23 cellular contexts compared by ENCODE assay signal in the genomic region with DNA sequence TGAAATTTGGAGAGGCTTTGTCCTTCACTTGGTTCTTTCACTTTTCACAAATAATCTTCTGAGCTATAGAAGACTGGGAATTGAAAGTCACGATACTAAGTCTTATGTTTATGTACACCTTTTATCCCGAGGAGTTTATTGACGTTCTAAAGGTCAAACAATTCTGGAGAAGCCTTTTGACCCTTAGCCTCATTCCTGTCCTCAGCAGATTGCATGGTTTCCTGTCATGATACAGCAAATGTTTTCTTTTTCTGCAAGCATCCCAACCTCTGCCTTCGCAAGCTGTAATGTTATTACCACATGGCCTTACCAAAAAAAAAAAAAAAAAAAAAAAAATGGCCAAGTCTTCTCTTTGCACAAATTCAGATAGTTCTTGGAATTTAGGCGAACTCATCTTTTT.
"Had no signal": no experiment of that assay in that cellular context is flagged by ENCODE, and none has a peak within 500 bp of the region (broad histone marks: within the 10 kb centered on the region; RNA-seq: fewer than 3 reads in every experiment).

No MANE protein-coding gene starts in this region.

- H3K4me1 ChIP-seq: colonic mucosa, esophagus squamous epithelium, left ventricle myocardium inferior, lower lobe of right lung, prostate gland, right atrium auricular region, sigmoid colon, spleen, testis, tibial artery had no signal

- H3K27me3 Mint-ChIP-seq: dendritic cell treated with granulocyte-macrophage colony-stimulating factor and Interleukin-4, amounts not matched to agents 40 ng/mL and 50 ng/mL, for 4 days; effector memory CD8-positive, alpha-beta T cell; stimulated activated memory B cell treated with anti-CD40 and anti-IgM and Interleukin-4, amounts not matched to agents 10 μg/mL and 1 μg/mL and 100 μg/mL, for 72 hours had no signal

- H3K9me3 ChIP-seq: colonic mucosa, esophagus squamous epithelium, lower lobe of right lung, prostate gland, right atrium auricular region, testis, tibial artery had no signal

- H3K4me1 Mint-ChIP-seq: natural killer cell; stimulated activated memory B cell treated with anti-CD40 and anti-IgM and Interleukin-4, amounts not matched to agents 10 μg/mL and 1 μg/mL and 100 μg/mL, for 72 hours had no signal

- DNase-seq: central memory CD4-positive, alpha-beta T cell; colonic mucosa; effector memory CD8-positive, alpha-beta T cell; erythroblast; esophagus squamous epithelium; kidney; left cardiac atrium; left ventricle myocardium inferior; lower lobe of right lung; natural killer cell; sigmoid colon; spleen; stimulated activated CD4-positive, alpha-beta T cell treated with anti-CD3 and anti-CD28 coated beads, Interleukin-4, amount 100 ng/mL, for 4 hours; stimulated activated naive CD8-positive, alpha-beta T cell treated with anti-CD3 and anti-CD28 coated beads, Interleukin-15, Interleukin-2, amounts not matched to agents 100 U/mL and 50 U/mL, for 24 hours; substantia nigra; testis; tibial artery had no signal

- H3K27ac Mint-ChIP-seq: dendritic cell treated with granulocyte-macrophage colony-stimulating factor and Interleukin-4, amounts not matched to agents 40 ng/mL and 50 ng/mL, for 4 days; effector memory CD8-positive, alpha-beta T cell; natural killer cell; stimulated activated memory B cell treated with anti-CD40 and anti-IgM and Interleukin-4, amounts not matched to agents 10 μg/mL and 1 μg/mL and 100 μg/mL, for 72 hours; type B pancreatic cell had no signal

- H3K27me3 ChIP-seq: colonic mucosa, esophagus squamous epithelium, right atrium auricular region, sigmoid colon, spleen, testis, tibial artery had no signal

- H3K27ac ChIP-seq: colonic mucosa, esophagus squamous epithelium, left ventricle myocardium inferior, lower lobe of right lung, prostate gland, right atrium auricular region, sigmoid colon, spleen, testis, tibial artery had no signal

- H3K36me3 Mint-ChIP-seq: natural killer cell; stimulated activated memory B cell treated with anti-CD40 and anti-IgM and Interleukin-4, amounts not matched to agents 10 μg/mL and 1 μg/mL and 100 μg/mL, for 72 hours; type B pancreatic cell had no signal

- H3K4me3 Mint-ChIP-seq: dendritic cell treated with granulocyte-macrophage colony-stimulating factor and Interleukin-4, amounts not matched to agents 40 ng/mL and 50 ng/mL, for 4 days; effector memory CD8-positive, alpha-beta T cell; natural killer cell; neural crest cell; stimulated activated memory B cell treated with anti-CD40 and anti-IgM and Interleukin-4, amounts not matched to agents 10 μg/mL and 1 μg/mL and 100 μg/mL, for 72 hours; type B pancreatic cell had no signal

- ATAC-seq: effector memory CD8-positive, alpha-beta T cell; left cardiac atrium; lower lobe of right lung; natural killer cell; stimulated activated memory B cell treated with anti-CD40 and anti-IgM and Interleukin-4, amounts not matched to agents 10 μg/mL and 1 μg/mL and 100 μg/mL, for 72 hours; stimulated activated naive CD8-positive, alpha-beta T cell treated with anti-CD3 and anti-CD28 coated beads, Interleukin-15, Interleukin-2, amounts not matched to agents 100 U/mL and 50 U/mL, for 24 hours had no signal

- H3K36me3 ChIP-seq: colonic mucosa, esophagus squamous epithelium, left ventricle myocardium inferior, lower lobe of right lung, prostate gland, right atrium auricular region, sigmoid colon, spleen, tibial artery had no signal

- H3K4me3 ChIP-seq: colonic mucosa, esophagus squamous epithelium, left ventricle myocardium inferior, lower lobe of right lung, prostate gland, right atrium auricular region, sigmoid colon, spleen, testis, tibial artery had no signal
